Comparison of ENCODE assay signal across 27 cellular contexts in genomic region chr2:217386041-217386440, GRCh38.
"Had no signal": no experiment of that assay in that cellular context is flagged by ENCODE, and none has a peak within 500 bp of the region (broad histone marks: within the 10 kb centered on the region; RNA-seq: fewer than 3 reads in every experiment).

No MANE protein-coding gene starts in this region.

- H3K4me3 ChIP-seq: ascending aorta, cardiac muscle cell, MG63, Peyer's patch, SJSA1 had no signal

- ATAC-seq: activated CD8-positive, alpha-beta T cell treated with anti-CD3 and anti-CD28 coated beads, Interleukin-2, amount 10 ng/mL, durations not matched to agents 7 days and 5 days; PC-3 had no signal

- H3K9me3 ChIP-seq: ascending aorta, Peyer's patch, SK-N-SH had no signal

- H3K27me3 ChIP-seq: ascending aorta, cardiac muscle cell, MG63, Peyer's patch, SJSA1 had no signal

- DNase-seq: activated CD4-positive, alpha-beta T cell treated with anti-CD3 and anti-CD28 coated beads, Interleukin-2, amount 10 ng/mL, durations not matched to agents 24 days and 14 days; activated CD4-positive, alpha-beta T cell treated with anti-CD3 and anti-CD28 coated beads, Interleukin-2, amount 50 U/mL, for 48 hours; activated CD8-positive, alpha-beta T cell treated with anti-CD3 and anti-CD28 coated beads, Interleukin-2, amount 10 ng/mL, durations not matched to agents 7 days and 5 days; activated gamma-delta T cell; activated naive CD4-positive, alpha-beta T cell treated with Interleukin-2 at 50 U/mL for 16 hours; activated naive CD8-positive, alpha-beta T cell treated with anti-CD3 and anti-CD28 coated beads, Interleukin-2, amount 10 ng/mL, durations not matched to agents 7 days and 5 days; activated T-cell treated with anti-CD3 and anti-CD28 coated beads, Interleukin-2, amount 50 U/mL, for 24 hours; amygdala; Kasumi-1; KG1; MG63; NCI-H1048; NCI-H1105 treated with DMSO at 0.1 percent for 48 hours; NCI-H1436; NCI-H1694 treated with DMSO at 0.1 percent for 48 hours; NCI-H2227 treated with DMSO at 0.1 percent for 48 hours; NCI-H526 treated with DMSO at 0.1 percent for 48 hours; NCI-H82; NK-92 treated with Interleukin-12 subunit alpha and Interleukin-12 subunit beta, amount 100 ng/mL, for 24 hours; PC-3; Peyer's patch; RPMI8226; SHP77 treated with DMSO at 0.1 percent for 48 hours; SK-N-SH had no signal

- H3K4me1 ChIP-seq: Peyer's patch had no signal

- H3K36me3 ChIP-seq: ascending aorta, cardiac muscle cell, MG63, Peyer's patch, SJSA1 had no signal

- H3K27ac ChIP-seq: ascending aorta, cardiac muscle cell, Peyer's patch, SJSA1 had no signal
